In the genomic region with DNA sequence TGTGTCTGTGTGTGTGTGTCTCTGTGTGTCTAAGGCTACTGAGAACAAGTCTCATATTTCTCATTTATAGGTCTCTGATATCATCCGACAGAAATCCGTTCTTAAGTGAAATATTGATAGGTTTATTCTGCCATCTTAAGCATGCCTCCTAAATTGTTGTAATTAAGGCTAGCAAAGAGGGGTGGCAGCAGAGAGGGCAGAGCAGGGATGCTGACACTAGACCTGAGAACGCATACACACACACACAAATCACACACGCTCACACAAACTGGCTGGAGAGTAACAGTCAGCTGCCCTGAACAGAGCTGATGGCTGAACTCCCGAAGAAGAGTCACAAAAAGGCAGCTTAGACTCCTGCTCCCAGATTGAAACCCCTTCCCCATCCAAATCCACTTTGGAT, we compare ENCODE assay signal across 2 cellular contexts.
TF ChIP-seq lines count a peak whose summit lies in the region.

No MANE protein-coding gene starts in this region.

TF ChIP-seq in SK-N-SH, 30 proteins besides CTCF, POLR2A, EP300 and RAD21 (continued from another document):
- TF ChIP-seq, protein P1, sequence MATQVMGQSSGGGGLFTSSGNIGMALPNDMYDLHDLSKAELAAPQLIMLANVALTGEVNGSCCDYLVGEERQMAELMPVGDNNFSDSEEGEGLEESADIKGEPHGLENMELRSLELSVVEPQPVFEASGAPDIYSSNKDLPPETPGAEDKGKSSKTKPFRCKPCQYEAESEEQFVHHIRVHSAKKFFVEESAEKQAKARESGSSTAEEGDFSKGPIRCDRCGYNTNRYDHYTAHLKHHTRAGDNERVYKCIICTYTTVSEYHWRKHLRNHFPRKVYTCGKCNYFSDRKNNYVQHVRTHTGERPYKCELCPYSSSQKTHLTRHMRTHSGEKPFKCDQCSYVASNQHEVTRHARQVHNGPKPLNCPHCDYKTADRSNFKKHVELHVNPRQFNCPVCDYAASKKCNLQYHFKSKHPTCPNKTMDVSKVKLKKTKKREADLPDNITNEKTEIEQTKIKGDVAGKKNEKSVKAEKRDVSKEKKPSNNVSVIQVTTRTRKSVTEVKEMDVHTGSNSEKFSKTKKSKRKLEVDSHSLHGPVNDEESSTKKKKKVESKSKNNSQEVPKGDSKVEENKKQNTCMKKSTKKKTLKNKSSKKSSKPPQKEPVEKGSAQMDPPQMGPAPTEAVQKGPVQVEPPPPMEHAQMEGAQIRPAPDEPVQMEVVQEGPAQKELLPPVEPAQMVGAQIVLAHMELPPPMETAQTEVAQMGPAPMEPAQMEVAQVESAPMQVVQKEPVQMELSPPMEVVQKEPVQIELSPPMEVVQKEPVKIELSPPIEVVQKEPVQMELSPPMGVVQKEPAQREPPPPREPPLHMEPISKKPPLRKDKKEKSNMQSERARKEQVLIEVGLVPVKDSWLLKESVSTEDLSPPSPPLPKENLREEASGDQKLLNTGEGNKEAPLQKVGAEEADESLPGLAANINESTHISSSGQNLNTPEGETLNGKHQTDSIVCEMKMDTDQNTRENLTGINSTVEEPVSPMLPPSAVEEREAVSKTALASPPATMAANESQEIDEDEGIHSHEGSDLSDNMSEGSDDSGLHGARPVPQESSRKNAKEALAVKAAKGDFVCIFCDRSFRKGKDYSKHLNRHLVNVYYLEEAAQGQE (IDR thresholded peaks at IDR 0.05; ENCODE audit: low read depth, low read length), result no peak
- TF ChIP-seq FOXJ3 (CRISPR knock-in tag; IDR thresholded peaks at IDR 0.05) (no peak), TEAD4 (IDR thresholded peaks at IDR 0.05; ENCODE audit: borderline replicate concordance, insufficient read depth) (no peak), CHD2 (IDR thresholded peaks at IDR 0.05; ENCODE audit: low read length, partially characterized antibody) (no peak)

TF ChIP-seq in HepG2, 621 proteins besides CTCF, POLR2A, EP300 and RAD21 (continued from another document):
- TF ChIP-seq, protein P2, sequence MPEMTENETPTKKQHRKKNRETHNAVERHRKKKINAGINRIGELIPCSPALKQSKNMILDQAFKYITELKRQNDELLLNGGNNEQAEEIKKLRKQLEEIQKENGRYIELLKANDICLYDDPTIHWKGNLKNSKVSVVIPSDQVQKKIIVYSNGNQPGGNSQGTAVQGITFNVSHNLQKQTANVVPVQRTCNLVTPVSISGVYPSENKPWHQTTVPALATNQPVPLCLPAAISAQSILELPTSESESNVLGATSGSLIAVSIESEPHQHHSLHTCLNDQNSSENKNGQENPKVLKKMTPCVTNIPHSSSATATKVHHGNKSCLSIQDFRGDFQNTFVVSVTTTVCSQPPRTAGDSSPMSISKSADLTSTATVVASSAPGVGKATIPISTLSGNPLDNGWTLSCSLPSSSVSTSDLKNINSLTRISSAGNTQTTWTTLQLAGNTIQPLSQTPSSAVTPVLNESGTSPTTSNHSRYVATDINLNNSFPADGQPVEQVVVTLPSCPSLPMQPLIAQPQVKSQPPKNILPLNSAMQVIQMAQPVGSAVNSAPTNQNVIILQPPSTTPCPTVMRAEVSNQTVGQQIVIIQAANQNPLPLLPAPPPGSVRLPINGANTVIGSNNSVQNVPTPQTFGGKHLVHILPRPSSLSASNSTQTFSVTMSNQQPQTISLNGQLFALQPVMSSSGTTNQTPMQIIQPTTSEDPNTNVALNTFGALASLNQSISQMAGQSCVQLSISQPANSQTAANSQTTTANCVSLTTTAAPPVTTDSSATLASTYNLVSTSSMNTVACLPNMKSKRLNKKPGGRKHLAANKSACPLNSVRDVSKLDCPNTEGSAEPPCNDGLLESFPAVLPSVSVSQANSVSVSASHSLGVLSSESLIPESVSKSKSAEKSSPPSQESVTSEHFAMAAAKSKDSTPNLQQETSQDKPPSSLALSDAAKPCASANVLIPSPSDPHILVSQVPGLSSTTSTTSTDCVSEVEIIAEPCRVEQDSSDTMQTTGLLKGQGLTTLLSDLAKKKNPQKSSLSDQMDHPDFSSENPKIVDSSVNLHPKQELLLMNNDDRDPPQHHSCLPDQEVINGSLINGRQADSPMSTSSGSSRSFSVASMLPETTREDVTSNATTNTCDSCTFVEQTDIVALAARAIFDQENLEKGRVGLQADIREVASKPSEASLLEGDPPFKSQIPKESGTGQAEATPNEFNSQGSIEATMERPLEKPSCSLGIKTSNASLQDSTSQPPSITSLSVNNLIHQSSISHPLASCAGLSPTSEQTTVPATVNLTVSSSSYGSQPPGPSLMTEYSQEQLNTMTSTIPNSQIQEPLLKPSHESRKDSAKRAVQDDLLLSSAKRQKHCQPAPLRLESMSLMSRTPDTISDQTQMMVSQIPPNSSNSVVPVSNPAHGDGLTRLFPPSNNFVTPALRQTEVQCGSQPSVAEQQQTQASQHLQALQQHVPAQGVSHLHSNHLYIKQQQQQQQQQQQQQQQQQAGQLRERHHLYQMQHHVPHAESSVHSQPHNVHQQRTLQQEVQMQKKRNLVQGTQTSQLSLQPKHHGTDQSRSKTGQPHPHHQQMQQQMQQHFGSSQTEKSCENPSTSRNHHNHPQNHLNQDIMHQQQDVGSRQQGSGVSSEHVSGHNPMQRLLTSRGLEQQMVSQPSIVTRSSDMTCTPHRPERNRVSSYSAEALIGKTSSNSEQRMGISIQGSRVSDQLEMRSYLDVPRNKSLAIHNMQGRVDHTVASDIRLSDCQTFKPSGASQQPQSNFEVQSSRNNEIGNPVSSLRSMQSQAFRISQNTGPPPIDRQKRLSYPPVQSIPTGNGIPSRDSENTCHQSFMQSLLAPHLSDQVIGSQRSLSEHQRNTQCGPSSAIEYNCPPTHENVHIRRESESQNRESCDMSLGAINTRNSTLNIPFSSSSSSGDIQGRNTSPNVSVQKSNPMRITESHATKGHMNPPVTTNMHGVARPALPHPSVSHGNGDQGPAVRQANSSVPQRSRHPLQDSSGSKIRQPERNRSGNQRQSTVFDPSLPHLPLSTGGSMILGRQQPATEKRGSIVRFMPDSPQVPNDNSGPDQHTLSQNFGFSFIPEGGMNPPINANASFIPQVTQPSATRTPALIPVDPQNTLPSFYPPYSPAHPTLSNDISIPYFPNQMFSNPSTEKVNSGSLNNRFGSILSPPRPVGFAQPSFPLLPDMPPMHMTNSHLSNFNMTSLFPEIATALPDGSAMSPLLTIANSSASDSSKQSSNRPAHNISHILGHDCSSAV (CRISPR knock-in tag; IDR thresholded peaks at IDR 0.05; ENCODE audit: borderline replicate concordance), result no peak
- TF ChIP-seq TAF15 (IDR thresholded peaks at IDR 0.05; ENCODE audit: low read depth, low read length, poor library complexity, severe bottlenecking) (no peak), PAF1 (CRISPR knock-in tag; IDR thresholded peaks at IDR 0.05) (no peak), HOXA7 (CRISPR knock-in tag; IDR thresholded peaks at IDR 0.05) (no peak)
- TF ChIP-seq, protein P3, sequence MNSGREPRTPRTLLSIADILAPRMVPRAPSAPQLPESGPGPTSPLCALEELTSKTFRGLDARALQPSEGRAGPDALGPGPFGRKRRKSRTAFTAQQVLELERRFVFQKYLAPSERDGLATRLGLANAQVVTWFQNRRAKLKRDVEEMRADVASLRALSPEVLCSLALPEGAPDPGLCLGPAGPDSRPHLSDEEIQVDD (CRISPR knock-in tag; IDR thresholded peaks at IDR 0.05; ENCODE audit: borderline replicate concordance), result no peak
TF ChIP-seq in HepG2: peak in this region for 0.
